ENCODE assay signal across 1 cellular context in the genomic region with DNA sequence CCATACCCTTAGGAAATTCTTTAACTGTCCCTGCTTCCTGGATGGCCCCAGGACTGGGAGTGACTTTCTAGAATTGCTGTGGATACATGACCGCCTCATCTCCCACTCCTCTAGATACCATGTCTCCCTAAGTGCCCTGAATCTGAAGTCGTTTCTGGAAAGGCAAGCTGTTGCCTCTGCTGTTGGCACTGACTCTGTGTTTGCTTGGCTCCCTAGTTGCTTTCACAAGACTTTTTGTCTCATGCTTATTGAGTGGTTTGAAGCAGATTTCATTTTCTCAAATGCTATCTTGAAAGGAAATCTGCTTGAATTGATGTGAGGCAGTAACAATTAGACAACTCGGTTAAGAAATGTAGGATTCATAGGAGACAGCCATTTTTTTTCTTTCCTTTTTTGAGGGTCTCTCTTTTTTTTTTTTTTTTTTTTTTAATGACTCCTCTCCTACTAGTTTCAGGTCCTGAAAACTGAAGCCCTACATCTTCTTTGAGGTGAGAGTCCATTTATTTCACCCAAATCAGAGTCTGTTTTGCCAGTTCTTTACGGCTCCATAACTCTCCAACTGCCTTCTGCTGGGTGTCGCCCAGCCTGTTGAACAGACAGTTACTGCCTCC.
TF ChIP-seq lines count a peak whose summit lies in the region.

No MANE protein-coding gene starts in this region.

TF ChIP-seq in HEK293, 187 proteins besides CTCF, POLR2A, EP300 and RAD21 (continued from another document):
- TF ChIP-seq, protein P1, sequence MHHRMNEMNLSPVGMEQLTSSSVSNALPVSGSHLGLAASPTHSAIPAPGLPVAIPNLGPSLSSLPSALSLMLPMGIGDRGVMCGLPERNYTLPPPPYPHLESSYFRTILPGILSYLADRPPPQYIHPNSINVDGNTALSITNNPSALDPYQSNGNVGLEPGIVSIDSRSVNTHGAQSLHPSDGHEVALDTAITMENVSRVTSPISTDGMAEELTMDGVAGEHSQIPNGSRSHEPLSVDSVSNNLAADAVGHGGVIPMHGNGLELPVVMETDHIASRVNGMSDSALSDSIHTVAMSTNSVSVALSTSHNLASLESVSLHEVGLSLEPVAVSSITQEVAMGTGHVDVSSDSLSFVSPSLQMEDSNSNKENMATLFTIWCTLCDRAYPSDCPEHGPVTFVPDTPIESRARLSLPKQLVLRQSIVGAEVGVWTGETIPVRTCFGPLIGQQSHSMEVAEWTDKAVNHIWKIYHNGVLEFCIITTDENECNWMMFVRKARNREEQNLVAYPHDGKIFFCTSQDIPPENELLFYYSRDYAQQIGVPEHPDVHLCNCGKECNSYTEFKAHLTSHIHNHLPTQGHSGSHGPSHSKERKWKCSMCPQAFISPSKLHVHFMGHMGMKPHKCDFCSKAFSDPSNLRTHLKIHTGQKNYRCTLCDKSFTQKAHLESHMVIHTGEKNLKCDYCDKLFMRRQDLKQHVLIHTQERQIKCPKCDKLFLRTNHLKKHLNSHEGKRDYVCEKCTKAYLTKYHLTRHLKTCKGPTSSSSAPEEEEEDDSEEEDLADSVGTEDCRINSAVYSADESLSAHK (tag by site-specific recombination; IDR thresholded peaks at IDR 0.05), result no peak
- TF ChIP-seq SALL2 (tag by site-specific recombination; IDR thresholded peaks at IDR 0.05; ENCODE audit: borderline replicate concordance), result no peak
- no peak for TF ChIP-seq GLIS2 (tag by site-specific recombination; IDR thresholded peaks at IDR 0.05)
- no peak for TF ChIP-seq ZNF416 (tag by site-specific recombination; IDR thresholded peaks at IDR 0.05)
- TF ChIP-seq, protein P2, sequence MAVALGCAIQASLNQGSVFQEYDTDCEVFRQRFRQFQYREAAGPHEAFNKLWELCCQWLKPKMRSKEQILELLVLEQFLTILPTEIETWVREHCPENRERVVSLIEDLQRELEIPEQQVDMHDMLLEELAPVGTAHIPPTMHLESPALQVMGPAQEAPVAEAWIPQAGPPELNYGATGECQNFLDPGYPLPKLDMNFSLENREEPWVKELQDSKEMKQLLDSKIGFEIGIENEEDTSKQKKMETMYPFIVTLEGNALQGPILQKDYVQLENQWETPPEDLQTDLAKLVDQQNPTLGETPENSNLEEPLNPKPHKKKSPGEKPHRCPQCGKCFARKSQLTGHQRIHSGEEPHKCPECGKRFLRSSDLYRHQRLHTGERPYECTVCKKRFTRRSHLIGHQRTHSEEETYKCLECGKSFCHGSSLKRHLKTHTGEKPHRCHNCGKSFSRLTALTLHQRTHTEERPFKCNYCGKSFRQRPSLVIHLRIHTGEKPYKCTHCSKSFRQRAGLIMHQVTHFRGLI (tag by site-specific recombination; IDR thresholded peaks at IDR 0.05), result no peak
- TF ChIP-seq, protein P3, sequence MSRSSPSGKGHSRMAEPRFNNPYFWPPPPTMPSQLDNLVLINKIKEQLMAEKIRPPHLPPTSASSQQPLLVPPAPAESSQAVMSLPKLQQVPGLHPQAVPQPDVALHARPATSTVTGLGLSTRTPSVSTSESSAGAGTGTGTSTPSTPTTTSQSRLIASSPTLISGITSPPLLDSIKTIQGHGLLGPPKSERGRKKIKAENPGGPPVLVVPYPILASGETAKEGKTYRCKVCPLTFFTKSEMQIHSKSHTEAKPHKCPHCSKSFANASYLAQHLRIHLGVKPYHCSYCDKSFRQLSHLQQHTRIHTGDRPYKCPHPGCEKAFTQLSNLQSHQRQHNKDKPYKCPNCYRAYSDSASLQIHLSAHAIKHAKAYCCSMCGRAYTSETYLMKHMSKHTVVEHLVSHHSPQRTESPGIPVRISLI (tag by site-specific recombination; IDR thresholded peaks at IDR 0.05), result peak; percentile 84
- TF ChIP-seq KLF7 (tag by site-specific recombination; IDR thresholded peaks at IDR 0.05; ENCODE audit: borderline replicate concordance), result no peak
- TF ChIP-seq ZNF654 (tag by site-specific recombination; IDR thresholded peaks at IDR 0.05; ENCODE audit: low read depth), result no peak
- TF ChIP-seq ZNF792 (tag by site-specific recombination; IDR thresholded peaks at IDR 0.05), result no peak
- no peak for TF ChIP-seq ZNF791 (tag by site-specific recombination; IDR thresholded peaks at IDR 0.05)
- TF ChIP-seq, protein P4, sequence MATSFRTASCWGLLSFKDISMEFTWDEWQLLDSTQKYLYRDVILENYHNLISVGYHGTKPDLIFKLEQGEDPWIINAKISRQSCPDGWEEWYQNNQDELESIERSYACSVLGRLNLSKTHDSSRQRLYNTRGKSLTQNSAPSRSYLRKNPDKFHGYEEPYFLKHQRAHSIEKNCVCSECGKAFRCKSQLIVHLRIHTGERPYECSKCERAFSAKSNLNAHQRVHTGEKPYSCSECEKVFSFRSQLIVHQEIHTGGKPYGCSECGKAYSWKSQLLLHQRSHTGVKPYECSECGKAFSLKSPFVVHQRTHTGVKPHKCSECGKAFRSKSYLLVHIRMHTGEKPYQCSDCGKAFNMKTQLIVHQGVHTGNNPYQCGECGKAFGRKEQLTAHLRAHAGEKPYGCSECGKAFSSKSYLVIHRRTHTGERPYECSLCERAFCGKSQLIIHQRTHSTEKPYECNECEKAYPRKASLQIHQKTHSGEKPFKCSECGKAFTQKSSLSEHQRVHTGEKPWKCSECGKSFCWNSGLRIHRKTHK (tag by site-specific recombination; IDR thresholded peaks at IDR 0.05), result no peak
- TF ChIP-seq ZNF510 (tag by site-specific recombination; IDR thresholded peaks at IDR 0.05; ENCODE audit: insufficient replicate concordance), result no peak
- no peak for TF ChIP-seq ZNF701 (tag by site-specific recombination; IDR thresholded peaks at IDR 0.05)
- TF ChIP-seq, protein P5, sequence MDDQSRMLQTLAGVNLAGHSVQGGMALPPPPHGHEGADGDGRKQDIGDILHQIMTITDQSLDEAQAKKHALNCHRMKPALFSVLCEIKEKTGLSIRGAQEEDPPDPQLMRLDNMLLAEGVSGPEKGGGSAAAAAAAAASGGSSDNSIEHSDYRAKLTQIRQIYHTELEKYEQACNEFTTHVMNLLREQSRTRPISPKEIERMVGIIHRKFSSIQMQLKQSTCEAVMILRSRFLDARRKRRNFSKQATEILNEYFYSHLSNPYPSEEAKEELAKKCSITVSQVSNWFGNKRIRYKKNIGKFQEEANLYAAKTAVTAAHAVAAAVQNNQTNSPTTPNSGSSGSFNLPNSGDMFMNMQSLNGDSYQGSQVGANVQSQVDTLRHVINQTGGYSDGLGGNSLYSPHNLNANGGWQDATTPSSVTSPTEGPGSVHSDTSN (CRISPR knock-in tag; IDR thresholded peaks at IDR 0.05), result no peak
- TF ChIP-seq GLIS1 (tag by site-specific recombination; IDR thresholded peaks at IDR 0.05), result no peak
- no peak for TF ChIP-seq ZNF366 (tag by site-specific recombination; conservative IDR thresholded peaks at IDR 0.05)
- no peak for TF ChIP-seq ZNF658 (tag by site-specific recombination; IDR thresholded peaks at IDR 0.05)
- TF ChIP-seq KLF10 (tag by site-specific recombination; IDR thresholded peaks at IDR 0.05), result no peak
- TF ChIP-seq, protein P6, sequence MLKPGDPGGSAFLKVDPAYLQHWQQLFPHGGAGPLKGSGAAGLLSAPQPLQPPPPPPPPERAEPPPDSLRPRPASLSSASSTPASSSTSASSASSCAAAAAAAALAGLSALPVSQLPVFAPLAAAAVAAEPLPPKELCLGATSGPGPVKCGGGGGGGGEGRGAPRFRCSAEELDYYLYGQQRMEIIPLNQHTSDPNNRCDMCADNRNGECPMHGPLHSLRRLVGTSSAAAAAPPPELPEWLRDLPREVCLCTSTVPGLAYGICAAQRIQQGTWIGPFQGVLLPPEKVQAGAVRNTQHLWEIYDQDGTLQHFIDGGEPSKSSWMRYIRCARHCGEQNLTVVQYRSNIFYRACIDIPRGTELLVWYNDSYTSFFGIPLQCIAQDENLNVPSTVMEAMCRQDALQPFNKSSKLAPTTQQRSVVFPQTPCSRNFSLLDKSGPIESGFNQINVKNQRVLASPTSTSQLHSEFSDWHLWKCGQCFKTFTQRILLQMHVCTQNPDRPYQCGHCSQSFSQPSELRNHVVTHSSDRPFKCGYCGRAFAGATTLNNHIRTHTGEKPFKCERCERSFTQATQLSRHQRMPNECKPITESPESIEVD (tag by site-specific recombination; IDR thresholded peaks at IDR 0.05), result peak; percentile 33; the same call in 1 of the 2 replicates
- TF ChIP-seq SCRT2 (tag by site-specific recombination; IDR thresholded peaks at IDR 0.05), result 0 out of 2 replicates have a peak, but pooled peaks have one; percentile 36
- TF ChIP-seq, protein P7, sequence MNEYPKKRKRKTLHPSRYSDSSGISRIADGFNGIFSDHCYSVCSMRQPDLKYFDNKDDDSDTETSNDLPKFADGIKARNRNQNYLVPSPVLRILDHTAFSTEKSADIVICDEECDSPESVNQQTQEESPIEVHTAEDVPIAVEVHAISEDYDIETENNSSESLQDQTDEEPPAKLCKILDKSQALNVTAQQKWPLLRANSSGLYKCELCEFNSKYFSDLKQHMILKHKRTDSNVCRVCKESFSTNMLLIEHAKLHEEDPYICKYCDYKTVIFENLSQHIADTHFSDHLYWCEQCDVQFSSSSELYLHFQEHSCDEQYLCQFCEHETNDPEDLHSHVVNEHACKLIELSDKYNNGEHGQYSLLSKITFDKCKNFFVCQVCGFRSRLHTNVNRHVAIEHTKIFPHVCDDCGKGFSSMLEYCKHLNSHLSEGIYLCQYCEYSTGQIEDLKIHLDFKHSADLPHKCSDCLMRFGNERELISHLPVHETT (tag by site-specific recombination; IDR thresholded peaks at IDR 0.05), result no peak
- no peak for TF ChIP-seq WT1 (tag by site-specific recombination; IDR thresholded peaks at IDR 0.05)
